ENCODE assay signal across 23 cellular contexts in the genomic region with DNA sequence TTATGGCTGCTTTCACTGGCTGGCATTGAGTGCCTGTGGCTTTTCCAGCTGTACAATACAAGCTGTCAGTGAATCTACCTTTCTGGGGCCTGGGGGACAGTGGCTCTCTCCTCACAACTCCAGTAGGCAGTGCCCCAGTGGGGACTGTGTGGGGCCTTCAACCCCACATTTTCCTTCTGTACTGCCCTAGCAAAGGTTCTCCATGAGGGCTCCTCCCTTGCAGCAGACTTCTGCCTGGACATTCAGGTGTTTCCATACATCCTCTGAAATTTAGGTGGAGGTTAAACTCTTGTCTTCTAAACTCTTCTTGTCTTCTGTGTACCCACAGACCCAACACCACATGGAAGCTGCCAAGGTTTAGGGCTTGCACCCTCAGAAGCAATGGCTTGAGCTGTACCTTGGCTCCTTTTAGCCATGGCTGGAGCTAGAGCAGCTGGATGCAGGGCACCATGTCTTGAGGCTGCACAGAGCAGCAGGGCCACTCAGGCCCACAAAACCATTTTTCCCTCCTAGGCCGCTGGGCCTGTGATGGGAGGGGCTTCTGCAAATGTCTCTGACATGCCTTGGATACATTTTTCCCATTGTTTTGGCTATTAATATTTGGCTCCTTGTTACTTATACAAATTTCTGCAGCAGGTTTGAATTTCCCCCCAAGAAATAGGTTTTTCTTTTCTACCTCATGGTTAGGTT.
"Had no signal": no experiment of that assay in that cellular context is flagged by ENCODE, and none has a peak within 500 bp of the region (broad histone marks: within the 10 kb centered on the region; RNA-seq: fewer than 3 reads in every experiment).

No MANE protein-coding gene starts in this region.

- DNase-seq: activated CD4-positive, alpha-beta T cell treated with anti-CD3 and anti-CD28 coated beads for 48 hours; activated CD4-positive, alpha-beta T cell treated with anti-CD3 and anti-CD28 coated beads, Interleukin-2, amount 50 U/mL, for 48 hours; activated CD8-positive, alpha-beta memory T cell treated with anti-CD3 and anti-CD28 coated beads, Interleukin-2, amount 50 U/mL, for 4 hours; activated gamma-delta T cell; activated naive CD4-positive, alpha-beta T cell treated with anti-CD3 and anti-CD28 coated beads, Interleukin-2, amount 50 U/mL, for 16 hours; activated T-cell treated with anti-CD3 and anti-CD28 coated beads, Interleukin-2, amount 50 U/mL, for 1 hour; amniotic stem cell; brain microvascular endothelial cell; cortex of kidney; effector memory CD8-positive, alpha-beta T cell; esophagus squamous epithelium; foreskin melanocyte; heart right ventricle; left ventricle myocardium superior; mucosa of descending colon; posterior cingulate gyrus; right cardiac atrium; stimulated activated CD4-positive, alpha-beta T cell treated with anti-CD3 and anti-CD28 coated beads, Interleukin-4, amount 100 ng/mL, for 1 hour; trophoblast cell; uterus had no signal

- H3K9me3 ChIP-seq: thoracic aorta, uterus had no signal

- H3K27ac ChIP-seq: brain microvascular endothelial cell, esophagus squamous epithelium, thoracic aorta, uterus, VCaP had no signal

- H3K4me1 ChIP-seq: esophagus squamous epithelium, uterus had no signal

- H3K36me3 ChIP-seq: uterus had no signal

- ATAC-seq: activated CD4-positive, CD25-positive, alpha-beta regulatory T cell treated with anti-CD3 and anti-CD28 coated beads, Interleukin-2, amount 50 U/mL, for 24 hours; effector memory CD8-positive, alpha-beta T cell; heart right ventricle; left ventricle myocardium superior; mucosa of descending colon; right cardiac atrium had no signal

- H3K27me3 ChIP-seq: brain microvascular endothelial cell, esophagus squamous epithelium, heart right ventricle, uterus had no signal

- H3K4me3 ChIP-seq: esophagus squamous epithelium, heart right ventricle, mucosa of descending colon, thoracic aorta, uterus had no signal
